Comparison of ENCODE assay signal across 34 cellular contexts in genomic region chr3:56830884-56831283, GRCh38.
"Had no signal": no experiment of that assay in that cellular context is flagged by ENCODE, and none has a peak within 500 bp of the region (broad histone marks: within the 10 kb centered on the region; RNA-seq: fewer than 3 reads in every experiment).

No MANE protein-coding gene starts in this region.

- H3K36me3 ChIP-seq: ascending aorta, breast epithelium, cardiac muscle cell, colonic mucosa, esophagus squamous epithelium, gastroesophageal sphincter, heart right ventricle, WERI-Rb-1 had no signal

- FAIRE-seq: endometrium, endothelial cell of umbilical vein had no signal

- H3K27ac Mint-ChIP-seq: activated CD4-positive, alpha-beta T cell treated with anti-CD3 and anti-CD28 coated beads for 36 hours; activated CD4-positive, alpha-beta T cell treated with anti-CD3 and anti-CD28 coated beads, Interleukin-2, amount 10 ng/mL, durations not matched to agents 24 days and 14 days; activated CD8-positive, alpha-beta T cell treated with anti-CD3 and anti-CD28 coated beads for 36 hours; activated naive CD8-positive, alpha-beta T cell; T-helper 1 cell treated with Interleukin-12 subunit alpha and Interleukin-12 subunit beta and Interleukin-4 antibody, amounts not matched to agents 30 μg/mL and 1 μg/mL, for 36 hours; T-helper 2 cell treated with Interferon-gamma antibody and Interleukin-4, amounts not matched to agents 5 μg/mL and 100 μg/mL, for 36 hours had no signal

- DNase-seq: activated CD4-positive, alpha-beta T cell treated with anti-CD3 and anti-CD28 coated beads for 36 hours; activated CD4-positive, alpha-beta T cell treated with anti-CD3 and anti-CD28 coated beads, Interleukin-2, amount 10 ng/mL, durations not matched to agents 24 days and 14 days; activated CD4-positive, CD25-positive, alpha-beta regulatory T cell; activated CD4-positive, CD25-positive, alpha-beta regulatory T cell treated with anti-CD3 and anti-CD28 coated beads, Interleukin-2, amount 50 U/mL, for 72 hours; activated CD8-positive, alpha-beta memory T cell treated with anti-CD3 and anti-CD28 coated beads for 24 hours; activated CD8-positive, alpha-beta T cell treated with anti-CD3 and anti-CD28 coated beads for 36 hours; activated effector memory CD4-positive, alpha-beta T cell treated with Interleukin-2 at 50 U/mL for 16 hours; activated gamma-delta T cell treated with Interleukin-2 at 50 U/mL for 16 hours; activated naive CD4-positive, alpha-beta T cell treated with anti-CD3 and anti-CD28 coated beads, Interleukin-2, amount 50 U/mL, for 16 hours; activated naive CD4-positive, alpha-beta T cell treated with Interleukin-2 at 50 U/mL for 16 hours; activated T-cell treated with anti-CD3 and anti-CD28 coated beads, Interleukin-2, amount 50 U/mL, for 4 hours; amygdala; central memory CD4-positive, alpha-beta T cell; cerebellar nuclear complex; colonic mucosa; effector CD8-positive, alpha-beta T cell; esophagus squamous epithelium; foreskin melanocyte; heart right ventricle; T-cell; T1000; WERI-Rb-1 had no signal

- H3K4me3 Mint-ChIP-seq: activated CD4-positive, alpha-beta T cell treated with anti-CD3 and anti-CD28 coated beads for 36 hours; activated CD4-positive, alpha-beta T cell treated with anti-CD3 and anti-CD28 coated beads, Interleukin-2, amount 10 ng/mL, durations not matched to agents 24 days and 14 days; activated CD8-positive, alpha-beta T cell treated with anti-CD3 and anti-CD28 coated beads for 36 hours; activated naive CD8-positive, alpha-beta T cell; activated T-cell treated with anti-CD3 and anti-CD28 coated beads, Interleukin-2, amount 50 U/mL, for 4 hours; activated T-helper 17 cell treated with anti-CD3 and anti-CD28 coated beads, Interleukin-2, amount 50 U/mL, for 72 hours; brain; T-cell; T-helper 1 cell treated with Interleukin-12 subunit alpha and Interleukin-12 subunit beta and Interleukin-4 antibody, amounts not matched to agents 30 μg/mL and 1 μg/mL, for 36 hours; T-helper 2 cell treated with Interferon-gamma antibody and Interleukin-4, amounts not matched to agents 5 μg/mL and 100 μg/mL, for 36 hours had no signal

- ATAC-seq: activated CD4-positive, alpha-beta T cell treated with anti-CD3 and anti-CD28 coated beads for 36 hours; activated CD8-positive, alpha-beta T cell treated with anti-CD3 and anti-CD28 coated beads for 36 hours; activated T-cell treated with anti-CD3 and anti-CD28 coated beads, Interleukin-2, amount 50 U/mL, for 4 hours; activated T-helper 17 cell treated with anti-CD3 and anti-CD28 coated beads, Interleukin-2, amount 50 U/mL, for 72 hours; gastroesophageal sphincter; heart right ventricle; T-cell had no signal

- H3K27me3 Mint-ChIP-seq: activated CD4-positive, alpha-beta T cell treated with anti-CD3 and anti-CD28 coated beads for 36 hours; activated CD4-positive, alpha-beta T cell treated with anti-CD3 and anti-CD28 coated beads, Interleukin-2, amount 10 ng/mL, durations not matched to agents 24 days and 14 days; activated CD8-positive, alpha-beta T cell treated with anti-CD3 and anti-CD28 coated beads for 36 hours; activated naive CD8-positive, alpha-beta T cell; activated T-helper 17 cell treated with anti-CD3 and anti-CD28 coated beads, Interleukin-2, amount 50 U/mL, for 72 hours; T-cell had no signal

- H3K9me3 ChIP-seq: ascending aorta, breast epithelium, colonic mucosa, esophagus squamous epithelium, gastroesophageal sphincter, heart right ventricle had no signal

- H3K9me3 Mint-ChIP-seq: activated CD4-positive, alpha-beta T cell treated with anti-CD3 and anti-CD28 coated beads, Interleukin-2, amount 10 ng/mL, durations not matched to agents 24 days and 14 days; activated CD8-positive, alpha-beta T cell treated with anti-CD3 and anti-CD28 coated beads for 36 hours; activated T-cell treated with anti-CD3 and anti-CD28 coated beads, Interleukin-2, amount 50 U/mL, for 4 hours; brain; T-cell; T-helper 1 cell treated with Interleukin-12 subunit alpha and Interleukin-12 subunit beta and Interleukin-4 antibody, amounts not matched to agents 30 μg/mL and 1 μg/mL, for 36 hours; T-helper 2 cell treated with Interferon-gamma antibody and Interleukin-4, amounts not matched to agents 5 μg/mL and 100 μg/mL, for 36 hours had no signal

- H3K27me3 ChIP-seq: ascending aorta, breast epithelium, cardiac muscle cell, colonic mucosa, esophagus squamous epithelium, gastroesophageal sphincter, heart right ventricle had no signal

- H3K4me3 ChIP-seq: ascending aorta, breast epithelium, cardiac muscle cell, colonic mucosa, esophagus squamous epithelium, gastroesophageal sphincter, heart right ventricle had no signal

- H3K36me3 Mint-ChIP-seq: brain had no signal

- H3K27ac ChIP-seq: ascending aorta, breast epithelium, cardiac muscle cell, colonic mucosa, epithelial cell of prostate, esophagus squamous epithelium, gastroesophageal sphincter, heart right ventricle, WERI-Rb-1 had no signal

- H3K4me1 ChIP-seq: ascending aorta, breast epithelium, colonic mucosa had no signal
